ENCODE assay signal across 8 cellular contexts in genomic region chr11:796565-797299, GRCh38. TPM values are rescaled to one million over a fixed set of nuclear protein-coding genes. Genes with fewer than 3 reads are reported as not detected.
DNase-seq lines count a peak whose midpoint lies in the region; TF ChIP-seq lines count a peak whose summit lies in the region.

No MANE protein-coding gene starts in this region.

- in situ Hi-C loops in astrocyte of the cerebellum (cut with HindIII; ENCODE audit: low sequenced_read_pairs) = no loop called here

- H3K4me1 Mint-ChIP-seq in activated naive CD4-positive, alpha-beta T cell treated with anti-CD3 and anti-CD28 coated beads for 36 hours (ENCODE audit: low read depth) = peaks cover 12% of the 10 kb centered on the region
- H3K4me1 Mint-ChIP-seq in type B pancreatic cell (ENCODE audit: unreplicated experiment) = peaks cover 8% of the 10 kb centered on the region

- peak overlapping the region; percentile 86 for H3K4me3 Mint-ChIP-seq in activated naive CD4-positive, alpha-beta T cell treated with anti-CD3 and anti-CD28 coated beads for 36 hours
- H3K4me3 Mint-ChIP-seq in type B pancreatic cell = peak overlapping the region; percentile 91

- CTCF ChIA-PET in activated naive CD4-positive, alpha-beta T cell treated with anti-CD3 and anti-CD28 coated beads for 36 hours (lab: Charles Lee) = interaction anchor here (0.6 to 1.3 kb wide), 3 partner anchors 11 to 31 kb away, joined by 3 read pairs; partner anchors contain the start of gene GATD1

- no peak for TF ChIP-seq POLR2A in lower leg skin (IDR thresholded peaks at IDR 0.05)

- intact Hi-C loops in activated naive CD4-positive, alpha-beta T cell treated with anti-CD3 and anti-CD28 coated beads for 36 hours (cut with micrococcal nuclease) = loop anchor here (1.0 to 10.0 kb wide), 13 partner anchors 9 to 589 kb away; partner anchors contain the start of genes BET1L, CHID1, DEAF1 and GATD1
- intact Hi-C loops in lower leg skin (cut with DNase I; ENCODE audit: low total_unique reads) = no loop called here

- peak overlapping the region; percentile 37 for H3K27ac Mint-ChIP-seq in activated naive CD4-positive, alpha-beta T cell treated with anti-CD3 and anti-CD28 coated beads for 36 hours
- H3K27ac Mint-ChIP-seq in type B pancreatic cell = peak overlapping the region; percentile 84

- 7 to 15% methylated on average over 13 to 15 of the region's 18 CpGs for WGBS in lower leg skin, 2 donors

- no peak for DNase-seq in activated naive CD4-positive, alpha-beta T cell treated with anti-CD3 and anti-CD28 coated beads for 36 hours
- no peak for DNase-seq in activated naive CD4-positive, alpha-beta T cell treated with anti-CD3 and anti-CD28 coated beads, Interleukin-2, amount 50 U/mL, for 16 hours
- no peak for DNase-seq in astrocyte of the cerebellum (ENCODE audit: low read depth)
- no peak for DNase-seq in lower leg skin (ENCODE audit: low spot score in 2 of 2)
- DNase-seq in type B pancreatic cell (ENCODE audit: extremely low spot score, unreplicated experiment) = no peak
- no peak for DNase-seq in stimulated activated CD4-positive, alpha-beta T cell treated with anti-CD3 and anti-CD28 coated beads, Interleukin-2, amount 100 ng/mL, for 48 hours
- no peak for DNase-seq in activated gamma-delta T cell treated with Interleukin-2 at 50 U/mL for 16 hours
- DNase-seq in GM10266 (ENCODE audit: extremely low spot score) = no peak

- H3K4me3 ChIP-seq in astrocyte of the cerebellum (ENCODE audit: low read depth, low read length) (peak overlapping the region; percentile 78), lower leg skin (ENCODE audit: low read depth, poor library complexity, severe bottlenecking) (peak overlapping the region; percentile 43)

- H3K36me3 Mint-ChIP-seq in activated naive CD4-positive, alpha-beta T cell treated with anti-CD3 and anti-CD28 coated beads for 36 hours (ENCODE audit: low read depth) = peaks cover 6% of the 10 kb centered on the region
- no peaks in the 10 kb centered on the region for H3K36me3 Mint-ChIP-seq in type B pancreatic cell

- H3K9me3 Mint-ChIP-seq in activated naive CD4-positive, alpha-beta T cell treated with anti-CD3 and anti-CD28 coated beads for 36 hours = no peaks in the 10 kb centered on the region
- H3K9me3 Mint-ChIP-seq in type B pancreatic cell = no peaks in the 10 kb centered on the region

- no peaks in the 10 kb centered on the region for H3K27me3 Mint-ChIP-seq in activated naive CD4-positive, alpha-beta T cell treated with anti-CD3 and anti-CD28 coated beads for 36 hours (ENCODE audit: low read depth)
- no peaks in the 10 kb centered on the region for H3K27me3 Mint-ChIP-seq in type B pancreatic cell

- TF ChIP-seq CTCF in astrocyte of the cerebellum (IDR thresholded peaks at IDR 0.05; ENCODE audit: low read depth, low read length, missing control alignments) (no peak), lower leg skin (IDR thresholded peaks at IDR 0.05) (no peak), type B pancreatic cell (conservative IDR thresholded peaks at IDR 0.05) (no peak), GM10266 (IDR thresholded peaks at IDR 0.05; ENCODE audit: control insufficient read depth, insufficient read depth, low read depth, missing control alignments) (no peak)

RNA-seq across cellular contexts. Expression of gene SLC25A22, which starts 1.3 kb away (rescaled TPM):
- 10 to 100 TPM; 19.1 to 21.8 TPM for total RNA-seq in activated naive CD4-positive, alpha-beta T cell treated with anti-CD3 and anti-CD28 coated beads for 36 hours
- 10 to 100 TPM; 10.9 to 19.2 (median 14.8) TPM for total RNA-seq in lower leg skin
- total RNA-seq in type B pancreatic cell (ENCODE audit: low replicate concordance) = 31.6 and 35.6 TPM in 2 replicates

RNA-seq across cellular contexts. Expression of gene CEND1, which starts 6.8 kb away (rescaled TPM):
- total RNA-seq in activated naive CD4-positive, alpha-beta T cell treated with anti-CD3 and anti-CD28 coated beads for 36 hours = under 1 TPM in 1 of 2 experiments, not detected in 1; 0.17 TPM
- total RNA-seq in lower leg skin = not detected
- total RNA-seq in type B pancreatic cell (ENCODE audit: low replicate concordance) = 0.17 and 0.89 TPM in 2 replicates

RNA-seq across cellular contexts. Expression of gene PIDD1, which starts 8.3 kb away (rescaled TPM):
- total RNA-seq in activated naive CD4-positive, alpha-beta T cell treated with anti-CD3 and anti-CD28 coated beads for 36 hours = 10 to 100 TPM; 43.2 to 45.2 TPM
- 10 to 100 TPM; 16.4 to 44.3 (median 24.5) TPM for total RNA-seq in lower leg skin
- total RNA-seq in type B pancreatic cell (ENCODE audit: low replicate concordance) = 32.7 and 44.5 TPM in 2 replicates

RNA-seq across cellular contexts. Expression of gene RPLP2, which starts 13.0 kb away (rescaled TPM):
- total RNA-seq in activated naive CD4-positive, alpha-beta T cell treated with anti-CD3 and anti-CD28 coated beads for 36 hours = 1,000 to 10,000 TPM; 3,807 to 3,940 TPM
- total RNA-seq in lower leg skin = 1,000 to 10,000 TPM in 1 of 4 donors, 100 to 1,000 TPM in 3; 479 to 1,471 (median 745) TPM
- 1,985 and 2,207 TPM in 2 replicates for total RNA-seq in type B pancreatic cell (ENCODE audit: low replicate concordance)

RNA-seq across cellular contexts. Expression of gene GATD1, which starts 19.4 kb away (rescaled TPM):
- 10 to 100 TPM; 33.0 to 34.3 TPM for total RNA-seq in activated naive CD4-positive, alpha-beta T cell treated with anti-CD3 and anti-CD28 coated beads for 36 hours
- total RNA-seq in lower leg skin (10 to 100 TPM; 30.9 to 52.4 (median 39.8) TPM), type B pancreatic cell (ENCODE audit: low replicate concordance) (80.1 and 80.9 TPM in 2 replicates)
